ENCODE assay signal across 9 cellular contexts in genomic region chr5:132134384-132134783, GRCh38.
DNase-seq lines count a peak whose midpoint lies in the region; ATAC-seq and TF ChIP-seq lines count a peak whose summit lies in the region.
"Had no signal": no experiment of that assay in that cellular context is flagged by ENCODE, and none has a peak within 500 bp of the region (broad histone marks: within the 10 kb centered on the region; RNA-seq: fewer than 3 reads in every experiment).

No MANE protein-coding gene starts in this region.

- H3K79me2 ChIP-seq in fibroblast of lung (ENCODE audit: control insufficient read depth, insufficient read depth, low read length) = no peaks in the 10 kb centered on the region

- intact Hi-C loops in natural killer cell (cut with micrococcal nuclease) (loop anchor here (1.0 to 2.0 kb wide), 2 partner anchors 32 to 69 kb away; no protein-coding TSS in a partner anchor), aorta (cut with DNase I) (loop anchor here in 1 of 2 donors (10.0 kb wide), 1 partner anchor 70 kb away; the partner anchor contains the start of gene IL3)

- no peak overlapping the region for H2AFZ ChIP-seq in fibroblast of lung (ENCODE audit: low read length)

- H3K27ac ChIP-seq in fibroblast of lung (ENCODE audit: insufficient read depth, low read length) (no peak overlapping the region), aorta (ENCODE audit: low read depth in 1 of 2, low read length in 2 of 2) (no peak overlapping the region)

- no peaks in the 10 kb centered on the region for H3K36me3 ChIP-seq in fibroblast of lung (ENCODE audit: control insufficient read depth, insufficient read depth, low read length)
- H3K36me3 ChIP-seq in aorta (ENCODE audit: control insufficient read depth in 1 of 2, insufficient read depth in 2 of 2, low read length in 1 of 2) = no peaks in the 10 kb centered on the region

- H3K4me1 ChIP-seq in fibroblast of lung (ENCODE audit: control insufficient read depth, extremely low read depth, insufficient read depth, low read length) (no peaks in the 10 kb centered on the region), aorta (ENCODE audit: control insufficient read depth in 1 of 2, insufficient read depth in 2 of 2, low read length in 2 of 2) (no peaks in the 10 kb centered on the region)

- no peaks in the 10 kb centered on the region for H4K20me1 ChIP-seq in fibroblast of lung (ENCODE audit: control insufficient read depth, extremely low read depth, insufficient read depth, low read length)

- peaks cover 0 to under 1% of the 10 kb centered on the region in 2 donors for H3K27me3 Mint-ChIP-seq in natural killer cell (ENCODE audit: low read depth in 2 of 2)
- H3K27me3 Mint-ChIP-seq in natural killer cell treated with Interleukin-12 subunit alpha and Interleukin-12 subunit beta and Interleukin-15 and Interleukin-18, amount 100 ng/mL, for 72 hours = peaks cover 0 to 2% of the 10 kb centered on the region in 2 donors

- no peak overlapping the region for H3K4me3 Mint-ChIP-seq in natural killer cell
- H3K4me3 Mint-ChIP-seq in natural killer cell treated with Interleukin-12 subunit alpha and Interleukin-12 subunit beta and Interleukin-15 and Interleukin-18, amount 100 ng/mL, for 72 hours = no peak overlapping the region

- no peaks in the 10 kb centered on the region for H3K27me3 ChIP-seq in fibroblast of lung (ENCODE audit: control insufficient read depth, insufficient read depth, low read length)
- H3K27me3 ChIP-seq in aorta (ENCODE audit: control insufficient read depth in 1 of 2, insufficient read depth in 2 of 2, low read length in 1 of 2) = no peaks in the 10 kb centered on the region

- H3K4me2 ChIP-seq in fibroblast of lung (ENCODE audit: extremely low read depth, insufficient read depth, low read length) = no peak overlapping the region

- TF ChIP-seq CTCF in natural killer cell (IDR thresholded peaks at IDR 0.05) = peak; percentile 42
- TF ChIP-seq CTCF in fibroblast of lung (conservative IDR thresholded peaks at IDR 0.05 in 1 of 2, IDR thresholded peaks at IDR 0.05 in 1 of 2; ENCODE audit: low read depth in 1 of 2, low read length in 2 of 2) = peak; percentile 18 to 20

- no peaks in the 10 kb centered on the region for H3K36me3 Mint-ChIP-seq in natural killer cell
- H3K36me3 Mint-ChIP-seq in natural killer cell treated with Interleukin-12 subunit alpha and Interleukin-12 subunit beta and Interleukin-15 and Interleukin-18, amount 100 ng/mL, for 72 hours = no peaks in the 10 kb centered on the region

- peak in 2 of 3 donors; percentile 38 to 48 for ATAC-seq in natural killer cell
- no peak for ATAC-seq in natural killer cell treated with Interleukin-12 subunit alpha and Interleukin-12 subunit beta and Interleukin-15 and Interleukin-18, amount 100 ng/mL, for 72 hours
- no peak for ATAC-seq in GM18858 (IDR thresholded peaks at IDR 0.05; ENCODE audit: unreplicated experiment)
- ATAC-seq in aorta (ENCODE audit: low FRiP score) = no peak

- H3K9me3 Mint-ChIP-seq in natural killer cell = no peaks in the 10 kb centered on the region
- no peaks in the 10 kb centered on the region for H3K9me3 Mint-ChIP-seq in natural killer cell treated with Interleukin-12 subunit alpha and Interleukin-12 subunit beta and Interleukin-15 and Interleukin-18, amount 100 ng/mL, for 72 hours

- no peak for DNase-seq in natural killer cell
- DNase-seq in natural killer cell treated with Interleukin-12 subunit alpha and Interleukin-12 subunit beta and Interleukin-15 and Interleukin-18, amount 100 ng/mL, for 72 hours (ENCODE audit: low spot score) = no peak
- peak; percentile 9 for DNase-seq in OCI-M1 (lab: John Stamatoyannopoulos, UW)
- DNase-seq in fibroblast of lung (ENCODE audit: low read depth in 2 of 2) = peak; percentile 17 to 20
- no peak for DNase-seq in NCI-H146 (lab: John Stamatoyannopoulos, UW)
- no peak for DNase-seq in NCI-H2081 treated with DMSO at 0.1 percent for 48 hours (lab: John Stamatoyannopoulos, UW)
- no peak for DNase-seq in aorta
- DNase-seq: activated CD4-positive, alpha-beta T cell treated with anti-CD3 and anti-CD28 coated beads for 48 hours had no signal

- H3K4me1 Mint-ChIP-seq in natural killer cell = no peaks in the 10 kb centered on the region
- H3K4me1 Mint-ChIP-seq in natural killer cell treated with Interleukin-12 subunit alpha and Interleukin-12 subunit beta and Interleukin-15 and Interleukin-18, amount 100 ng/mL, for 72 hours (ENCODE audit: low read depth in 2 of 2) = peaks cover 0 to 9% of the 10 kb centered on the region in 2 donors

- no peak overlapping the region for H3K9ac ChIP-seq in fibroblast of lung (ENCODE audit: insufficient read depth, low read length)

- WGBS in aorta, 2 donors = 61% methylated on average over 5 of the region's 5 CpGs

- H3K4me3 ChIP-seq in fibroblast of lung (replicated peaks in 1 of 4; ENCODE audit: control extremely low read depth in 1 of 4, insufficient read depth in 1 of 4, low read depth in 3 of 4, low read length in 4 of 4) (no peak overlapping the region), aorta (ENCODE audit: low read length in 2 of 2) (no peak overlapping the region)

- H3K9me3 ChIP-seq in fibroblast of lung (ENCODE audit: control insufficient read depth, insufficient read depth, low read depth, low read length) (no peaks in the 10 kb centered on the region), aorta (ENCODE audit: control insufficient read depth, low read length) (no peaks in the 10 kb centered on the region)

- no peak overlapping the region for H3K27ac Mint-ChIP-seq in natural killer cell
- no peak overlapping the region for H3K27ac Mint-ChIP-seq in natural killer cell treated with Interleukin-12 subunit alpha and Interleukin-12 subunit beta and Interleukin-15 and Interleukin-18, amount 100 ng/mL, for 72 hours

Comparison
In these comparisons a context has a peak if more than half of its experiments do, and no peak if none do; other contexts are left out.
1. ATAC-seq: peak in natural killer cell (2 of 3); none in natural killer cell treated with Interleukin-12 subunit alpha and Interleukin-12 subunit beta and Interleukin-15 and Interleukin-18, amount 100 ng/mL, for 72 hours (0 of 2), GM18858 (single experiment) and aorta (single experiment).
2. DNase-seq: peak in OCI-M1 (single experiment) and fibroblast of lung (2 of 2); none in natural killer cell (single experiment), natural killer cell treated with Interleukin-12 subunit alpha and Interleukin-12 subunit beta and Interleukin-15 and Interleukin-18, amount 100 ng/mL, for 72 hours (single experiment), NCI-H146 (single experiment), NCI-H2081 treated with DMSO at 0.1 percent for 48 hours (single experiment) and aorta (0 of 2).